9 cellular contexts compared by ENCODE assay signal in genomic region chr5:134240421-134240962, GRCh38. TPM values are rescaled to one million over a fixed set of nuclear protein-coding genes. Genes with fewer than 3 reads are reported as not detected.
DNase-seq lines count a peak whose midpoint lies in the region; TF ChIP-seq lines count a peak whose summit lies in the region.
"Had no signal": no experiment of that assay in that cellular context is flagged by ENCODE, and none has a peak within 500 bp of the region (broad histone marks: within the 10 kb centered on the region; RNA-seq: fewer than 3 reads in every experiment).

No MANE protein-coding gene starts in this region.

- H3K36me3 ChIP-seq in SK-N-SH (replicated peaks in 1 of 2; ENCODE audit: control insufficient read depth in 1 of 2, insufficient read depth in 2 of 2, low read length in 1 of 2) (no peaks in the 10 kb centered on the region), Karpas-422 (ENCODE audit: insufficient read depth, low read length) (no peaks in the 10 kb centered on the region)

- H3K9me3 ChIP-seq in SK-N-SH (no peaks in the 10 kb centered on the region), Karpas-422 (ENCODE audit: low read length) (no peaks in the 10 kb centered on the region)

- H3K4me2 ChIP-seq in SK-N-SH (no peak overlapping the region; the same call in 1 of the 2 replicates), Karpas-422 (ENCODE audit: low read depth, low read length, poor library complexity, severe bottlenecking) (no peak overlapping the region)

- H3K4me3 ChIP-seq in SK-N-SH (ENCODE audit: low read depth in 2 of 2, low read length in 1 of 2) (no peak overlapping the region), Karpas-422 (ENCODE audit: low read length) (no peak overlapping the region)

- no peaks in the 10 kb centered on the region for H4K20me1 ChIP-seq in SK-N-SH (ENCODE audit: insufficient read depth)
- no peaks in the 10 kb centered on the region for H4K20me1 ChIP-seq in Karpas-422 (ENCODE audit: insufficient read depth, low read depth, low read length)

- H3K4me3 Mint-ChIP-seq in osteocyte (ENCODE audit: unreplicated experiment) (no peak overlapping the region), immature natural killer cell (no peak overlapping the region)
- H3K4me3 Mint-ChIP-seq: activated CD8-positive, alpha-beta T cell treated with anti-CD3 and anti-CD28 coated beads, Interleukin-2, amount 10 ng/mL, durations not matched to agents 7 days and 5 days had no signal

- no peak for TF ChIP-seq EP300 in SK-N-SH (IDR thresholded peaks at IDR 0.05; ENCODE audit: borderline replicate concordance in 1 of 2, low read depth in 1 of 2, low read length in 1 of 2)

- TF ChIP-seq CTCF in SK-N-SH (IDR thresholded peaks at IDR 0.05) (no peak), osteocyte (IDR thresholded peaks at IDR 0.05) (no peak)

- H3K9me3 Mint-ChIP-seq in osteocyte (ENCODE audit: unreplicated experiment) (no peaks in the 10 kb centered on the region), immature natural killer cell (no peaks in the 10 kb centered on the region)

- H3K79me2 ChIP-seq in SK-N-SH (ENCODE audit: insufficient read depth) (no peaks in the 10 kb centered on the region), Karpas-422 (ENCODE audit: low read length) (no peaks in the 10 kb centered on the region)

- 56% methylated on average over 7 of the region's 7 CpGs for WGBS in SK-N-SH (ENCODE audit: low lambda C conversion rate)

- POLR2A ChIA-PET in SK-N-SH (lab: Yijun Ruan, JAX), result no interaction called here

- H3K27ac Mint-ChIP-seq in osteocyte (ENCODE audit: unreplicated experiment) (no peak overlapping the region), immature natural killer cell (no peak overlapping the region)
- H3K27ac Mint-ChIP-seq: activated CD8-positive, alpha-beta T cell treated with anti-CD3 and anti-CD28 coated beads, Interleukin-2, amount 10 ng/mL, durations not matched to agents 7 days and 5 days had no signal

- no peaks in the 10 kb centered on the region for H3K9me2 ChIP-seq in SK-N-SH
- H3K9me2 ChIP-seq in Karpas-422 (replicated peaks; ENCODE audit: insufficient read depth, low read length), result no peaks in the 10 kb centered on the region

- no peaks in the 10 kb centered on the region for H3K36me3 Mint-ChIP-seq in osteocyte (ENCODE audit: unreplicated experiment)
- peaks cover 0 to 6% (median 0%) of the 10 kb centered on the region in 3 donors for H3K36me3 Mint-ChIP-seq in immature natural killer cell

- in situ Hi-C loops in G401 (cut with HindIII; ENCODE audit: low sequenced_read_pairs), result no loop called here

- DNase-seq in G401 (ENCODE audit: low spot score), result peak; percentile 95
- DNase-seq in SK-N-SH, result peak; percentile 24
- peak; percentile 16 for DNase-seq in germinal center (ENCODE audit: low spot score)
- DNase-seq in osteocyte (ENCODE audit: extremely low spot score, unreplicated experiment), result peak; percentile 21
- DNase-seq in cortex of kidney (lab: John Stamatoyannopoulos, UW), result no peak
- DNase-seq in immature natural killer cell, result no peak
- no peak for DNase-seq in H4 (ENCODE audit: low spot score)
- no peak for DNase-seq in Karpas-422
- DNase-seq: activated CD8-positive, alpha-beta T cell treated with anti-CD3 and anti-CD28 coated beads, Interleukin-2, amount 10 ng/mL, durations not matched to agents 7 days and 5 days had no signal

- TF ChIP-seq RAD21 in SK-N-SH (IDR thresholded peaks at IDR 0.05; ENCODE audit: low read length), result no peak

- H3K9ac ChIP-seq in SK-N-SH, result no peak overlapping the region
- H3K9ac ChIP-seq in Karpas-422 (ENCODE audit: low read length), result no peak overlapping the region

- H3K4me1 ChIP-seq in SK-N-SH (ENCODE audit: control insufficient read depth in 1 of 2, insufficient read depth in 2 of 2, low read depth in 1 of 2, low read length in 1 of 2) (peaks cover 5 to 8% of the 10 kb centered on the region in 2 experiments; a peak in 2 of 4 replicates), Karpas-422 (ENCODE audit: low read length) (peaks cover 5% of the 10 kb centered on the region)

- H3K27me3 Mint-ChIP-seq in osteocyte (ENCODE audit: unreplicated experiment) (peaks cover 30% of the 10 kb centered on the region), immature natural killer cell (ENCODE audit: low read depth in 3 of 3) (peaks cover 0 to 6% (median 4%) of the 10 kb centered on the region in 3 donors)

- peak overlapping the region; percentile 62 for H2AFZ ChIP-seq in SK-N-SH (ENCODE audit: low read depth)
- no peak overlapping the region for H2AFZ ChIP-seq in Karpas-422 (ENCODE audit: low read length)

- H3F3A ChIP-seq in SK-N-SH (replicated peaks; ENCODE audit: insufficient read depth), result no peaks in the 10 kb centered on the region

- H3K4me1 Mint-ChIP-seq in osteocyte (ENCODE audit: unreplicated experiment) (peaks cover 11% of the 10 kb centered on the region), immature natural killer cell (no peaks in the 10 kb centered on the region)

- peak overlapping the region in 1 of 2 experiments; percentile 3; a peak in 1 of 4 replicates for H3K27ac ChIP-seq in SK-N-SH (ENCODE audit: low read depth in 2 of 2, low read length in 1 of 2)
- H3K27ac ChIP-seq in Karpas-422 (ENCODE audit: low read length), result no peak overlapping the region

- H3K27me3 ChIP-seq in SK-N-SH (ENCODE audit: insufficient read depth) (no peaks in the 10 kb centered on the region), Karpas-422 (ENCODE audit: low read length) (no peaks in the 10 kb centered on the region)

- CTCF ChIA-PET in SK-N-SH (lab: Yijun Ruan, JAX), result no interaction called here

TF ChIP-seq in SK-N-SH, 30 proteins besides CTCF, POLR2A, EP300 and RAD21:
- TF ChIP-seq SMC3 (IDR thresholded peaks at IDR 0.05; ENCODE audit: low read depth, low read length), result no peak
- peak; percentile 96 for TF ChIP-seq RFX5 (IDR thresholded peaks at IDR 0.05; ENCODE audit: low read length)

RNA-seq across cellular contexts. Expression of gene PPP2CA, which starts 14.6 kb away (rescaled TPM):
- 304 and 405 TPM in 2 replicates for total RNA-seq in G401 (2014; rRNA removed; shearing (Covaris generic))
- polyA plus RNA-seq in SK-N-SH (2012; rRNA removed), result 146 and 163 TPM in 2 replicates
- 122 and 170 TPM in 2 replicates for polyA plus RNA-seq in SK-N-SH (2012; cell fraction: cytosol; rRNA removed)
- 79.4 and 95.7 TPM in 2 replicates for polyA plus RNA-seq in SK-N-SH (2012; cell fraction: nucleus; rRNA removed)
- total RNA-seq in osteocyte, result 108 and 117 TPM in 2 replicates
- polyA plus RNA-seq in immature natural killer cell, result 100 to 1,000 TPM; 225 to 259 (median 254) TPM
- total RNA-seq in H4 (2014; rRNA removed; shearing (Covaris generic)), result 179 and 250 TPM in 2 replicates
- 72.2 and 88.7 TPM in 2 replicates for total RNA-seq in Karpas-422 (2014; rRNA removed; shearing (Covaris generic); ENCODE audit: low replicate concordance)

Comparison
In these comparisons a context has a peak if more than half of its experiments do, and no peak if none do; other contexts are left out.
1. DNase-seq: peak in G401 (single experiment), SK-N-SH (single experiment), germinal center (single experiment) and osteocyte (single experiment); none in cortex of kidney (single experiment), immature natural killer cell (0 of 3), H4 (single experiment) and Karpas-422 (single experiment).